ENCODE assay signal across 2 cellular contexts in genomic region chr22:42595434-42595833, GRCh38.
TF ChIP-seq lines count a peak whose summit lies in the region.

No MANE protein-coding gene starts in this region.

TF ChIP-seq in SK-N-SH, 30 proteins besides CTCF, POLR2A, EP300 and RAD21 (continued from another document):
- no peak for TF ChIP-seq TAF1 (IDR thresholded peaks at IDR 0.05; ENCODE audit: borderline replicate concordance, low read depth, low read length)

TF ChIP-seq in SK-N-SH treated with all-trans-retinoic acid at 6 μM for 48 hours, 23 proteins besides CTCF, POLR2A, EP300 and RAD21 (continued from another document):
- no peak for TF ChIP-seq CREB5 (CRISPR knock-in tag; IDR thresholded peaks at IDR 0.05; ENCODE audit: low read depth)
- no peak for TF ChIP-seq ZFP3 (CRISPR knock-in tag; IDR thresholded peaks at IDR 0.05)
- no peak for TF ChIP-seq POU6F1 (CRISPR knock-in tag; IDR thresholded peaks at IDR 0.05; ENCODE audit: borderline replicate concordance, low read depth)
